In genomic region chr9:12776775-12777055, GRCh38 we compare ENCODE assay signal across 8 cellular contexts. TPM values are rescaled to one million over a fixed set of nuclear protein-coding genes. Genes with fewer than 3 reads are reported as not detected.
DNase-seq lines count a peak whose midpoint lies in the region; ATAC-seq, FAIRE-seq and TF ChIP-seq lines count a peak whose summit lies in the region.

No MANE protein-coding gene starts in this region.

- H3K9me3 Mint-ChIP-seq in HFFc6 = no peaks in the 10 kb centered on the region

- no peaks in the 10 kb centered on the region for H3K9me1 ChIP-seq in keratinocyte (ENCODE audit: control insufficient read depth, extremely low read depth, insufficient read depth, low read length)

- H3K4me3 ChIP-seq in body of pancreas (peak overlapping the region in 1 of 2 donors; percentile 70), keratinocyte (ENCODE audit: control insufficient read depth in 2 of 3, extremely low read depth in 1 of 3, insufficient read depth in 2 of 3, low read depth in 1 of 3, low read length in 3 of 3) (peak overlapping the region; percentile 74 to 89 (median 88)), smooth muscle cell (peak overlapping the region; percentile 69)
- no peak overlapping the region for H3K4me3 ChIP-seq in effector memory CD4-positive, alpha-beta T cell (ENCODE audit: insufficient read depth, low read depth, low read length, poor library complexity, severe bottlenecking)

- peaks cover 19% of the 10 kb centered on the region for H3K4me1 ChIP-seq in body of pancreas
- peaks cover 22% of the 10 kb centered on the region for H3K4me1 ChIP-seq in keratinocyte (ENCODE audit: control insufficient read depth, extremely low read depth, insufficient read depth, low read length)
- H3K4me1 ChIP-seq in smooth muscle cell (ENCODE audit: low read depth) = peaks cover 4% of the 10 kb centered on the region
- no peaks in the 10 kb centered on the region for H3K4me1 ChIP-seq in effector memory CD4-positive, alpha-beta T cell (ENCODE audit: control insufficient read depth, insufficient read depth, low read length, poor library complexity, severe bottlenecking)

- no peak for ATAC-seq in body of pancreas

- WGBS in body of pancreas, 2 donors = 0 to 5% methylated on average over 3 of the region's 3 CpGs
- WGBS in smooth muscle cell (ENCODE audit: low lambda C conversion rate) = 0% methylated on average over 3 of the region's 3 CpGs

- H3K4me3 Mint-ChIP-seq in HFFc6 = peak overlapping the region; percentile 93

- FAIRE-seq in keratinocyte (lab: Jason Lieb, UNC) = no peak

- H2AFZ ChIP-seq in keratinocyte (ENCODE audit: control insufficient read depth, low read length) (peak overlapping the region; percentile 67), smooth muscle cell (ENCODE audit: low read depth) (peak overlapping the region; percentile 91)

- H3K9ac ChIP-seq in keratinocyte (ENCODE audit: control insufficient read depth, extremely low read depth, insufficient read depth, low read length) (peak overlapping the region; percentile 92), smooth muscle cell (ENCODE audit: low read depth) (peak overlapping the region; percentile 71)

- H3K27ac ChIP-seq in body of pancreas = peak overlapping the region; percentile 89 to 96 (median 94)
- peak overlapping the region; percentile 95 for H3K27ac ChIP-seq in keratinocyte (ENCODE audit: control insufficient read depth, insufficient read depth, low read length)
- peak overlapping the region; percentile 91 for H3K27ac ChIP-seq in smooth muscle cell (ENCODE audit: low read depth)
- H3K27ac ChIP-seq in effector memory CD4-positive, alpha-beta T cell (ENCODE audit: insufficient read depth, low read length, poor library complexity, severe bottlenecking) = no peak overlapping the region

- H3K27me3 ChIP-seq in body of pancreas (no peaks in the 10 kb centered on the region), keratinocyte (ENCODE audit: control insufficient read depth, extremely low read depth, insufficient read depth, low read length) (no peaks in the 10 kb centered on the region), smooth muscle cell (ENCODE audit: low read depth) (no peaks in the 10 kb centered on the region)
- H3K27me3 ChIP-seq in effector memory CD4-positive, alpha-beta T cell (replicated peaks; ENCODE audit: control insufficient read depth, insufficient read depth, low read length, poor library complexity, severe bottlenecking) = peaks cover 3% of the 10 kb centered on the region

- DNase-seq in HFFc6 (peak; percentile 5), body of pancreas (no peak), keratinocyte (ENCODE audit: low read depth, low spot score) (no peak), smooth muscle cell (lab: John Stamatoyannopoulos, UW; ENCODE audit: unreplicated experiment) (no peak), middle frontal gyrus (ENCODE audit: extremely low spot score, low spot score) (no peak), G401 (ENCODE audit: low spot score) (no peak), DMS 273 (lab: John Stamatoyannopoulos, UW; ENCODE audit: unreplicated experiment) (no peak)
- DNase-seq in effector memory CD4-positive, alpha-beta T cell = no peak

- in situ Hi-C loops in G401 (cut with HindIII; ENCODE audit: low sequenced_read_pairs) = no loop called here

- H3F3A ChIP-seq in smooth muscle cell (ENCODE audit: low read depth) = peaks cover 8% of the 10 kb centered on the region

- H3K4me2 ChIP-seq in keratinocyte (ENCODE audit: control insufficient read depth, extremely low read depth, insufficient read depth, low read depth, low read length) (peak overlapping the region; percentile 92), smooth muscle cell (peak overlapping the region; percentile 85)

- H3K9me3 ChIP-seq in body of pancreas (no peaks in the 10 kb centered on the region), keratinocyte (ENCODE audit: control insufficient read depth, low read depth, low read length) (no peaks in the 10 kb centered on the region), smooth muscle cell (replicated peaks; ENCODE audit: low read depth) (no peaks in the 10 kb centered on the region)
- H3K9me3 ChIP-seq in effector memory CD4-positive, alpha-beta T cell (ENCODE audit: control insufficient read depth, low read length) = no peaks in the 10 kb centered on the region

- peak overlapping the region; percentile 79 for H3K27ac Mint-ChIP-seq in HFFc6

- H3K36me3 ChIP-seq in body of pancreas (replicated peaks in 1 of 2; ENCODE audit: insufficient read depth in 1 of 2, low read depth in 2 of 2) (no peaks in the 10 kb centered on the region), keratinocyte (ENCODE audit: control insufficient read depth in 2 of 2, extremely low read depth in 1 of 2, insufficient read depth in 2 of 2, low read length in 2 of 2) (peaks cover 2 to 9% of the 10 kb centered on the region in 2 experiments), smooth muscle cell (ENCODE audit: low read depth) (no peaks in the 10 kb centered on the region)
- no peaks in the 10 kb centered on the region for H3K36me3 ChIP-seq in effector memory CD4-positive, alpha-beta T cell (ENCODE audit: control insufficient read depth, insufficient read depth, low read length)

- intact Hi-C loops in body of pancreas (cut with DNase I) = no loop called here

- H3K79me2 ChIP-seq in keratinocyte (ENCODE audit: control insufficient read depth, insufficient read depth, low read length) (peaks cover 18% of the 10 kb centered on the region), smooth muscle cell (ENCODE audit: low read depth) (peaks cover 48% of the 10 kb centered on the region)

- peaks cover 1% of the 10 kb centered on the region for H3K27me3 Mint-ChIP-seq in HFFc6 (ENCODE audit: insufficient read depth)

- H3K36me3 Mint-ChIP-seq in HFFc6 (ENCODE audit: low read depth) = no peaks in the 10 kb centered on the region

- no peak for TF ChIP-seq CTCF in HFFc6 (IDR thresholded peaks at IDR 0.05)
- no peak for TF ChIP-seq CTCF in body of pancreas (IDR thresholded peaks at IDR 0.05)
- no peak for TF ChIP-seq CTCF in keratinocyte (optimal IDR thresholded peaks at IDR 0.05 in 1 of 3, IDR thresholded peaks at IDR 0.05 in 1 of 3, conservative IDR thresholded peaks at IDR 0.05 in 1 of 3; ENCODE audit: extremely low read depth in 1 of 3, insufficient read depth in 2 of 3, low read length in 3 of 3)
- no peak for TF ChIP-seq CTCF in smooth muscle cell (IDR thresholded peaks at IDR 0.05; ENCODE audit: borderline replicate concordance, insufficient read depth, poor library complexity, severe bottlenecking)

- dilution Hi-C loops in keratinocyte (cut with MboI; ENCODE audit: extremely low pct_ligation_motif_present, low sequenced_read_pairs) = no loop called here

- H4K20me1 ChIP-seq in keratinocyte (ENCODE audit: control insufficient read depth, extremely low read depth, insufficient read depth, low read length) (no peaks in the 10 kb centered on the region), smooth muscle cell (ENCODE audit: low read depth) (no peaks in the 10 kb centered on the region)

- peaks cover 19% of the 10 kb centered on the region for H3K4me1 Mint-ChIP-seq in HFFc6 (ENCODE audit: low read depth)

- TF ChIP-seq POLR2A in body of pancreas (IDR thresholded peaks at IDR 0.05) = no peak

RNA-seq across cellular contexts. Expression of gene LURAP1L, which starts 1.9 kb away (rescaled TPM):
- total RNA-seq in HFFc6 (2021; fragmentation: NEBNext Ultra II Directional; extraction: Animal tissue kit (Norgen Biotek cat#: 25700)) = 1 to 10 TPM; 1.1 to 1.7 (median 1.3) TPM
- total RNA-seq in body of pancreas = 10 to 100 TPM; 12.2 to 20.2 TPM
- 11.9 to 42.7 TPM (median 25.0 TPM) in 3 replicates for polyA plus RNA-seq in keratinocyte
- polyA plus RNA-seq in keratinocyte (2011; ENCODE audit: low read depth) = 34.2 TPM
- polyA plus RNA-seq in keratinocyte (2011; cell fraction: cytosol; rRNA removed) = 17.4 and 18.7 TPM in 2 replicates
- polyA plus RNA-seq in keratinocyte (2011; cell fraction: nucleus; rRNA removed) = 52.9 and 62.6 TPM in 2 replicates
- 8.0 and 35.9 TPM in 2 replicates for polyA plus RNA-seq in keratinocyte (2012; ENCODE audit: low replicate concordance)
- polyA minus RNA-seq in keratinocyte = 9.9 to 62.2 TPM (median 26.1 TPM) in 3 replicates
- polyA minus RNA-seq in keratinocyte (2011; cell fraction: cytosol; rRNA and poly(A)+ RNA removed) = 20.3 TPM
- polyA minus RNA-seq in keratinocyte (2011; cell fraction: nucleus; rRNA and poly(A)+ RNA removed) = 37.4 and 60.2 TPM in 2 replicates
- total RNA-seq in smooth muscle cell = 24.6 and 27.6 TPM in 2 replicates
- 22.8 and 25.5 TPM in 2 replicates for polyA plus RNA-seq in smooth muscle cell
- not detected in 2 replicates for total RNA-seq in G401 (2014; rRNA removed; shearing (Covaris generic))
